In genomic region chr20:63114006-63114692, GRCh38 we compare ENCODE assay signal across 15 cellular contexts.
"Had no signal": no experiment of that assay in that cellular context is flagged by ENCODE, and none has a peak within 500 bp of the region (broad histone marks: within the 10 kb centered on the region; RNA-seq: fewer than 3 reads in every experiment).

No MANE protein-coding gene starts in this region.

- DNase-seq: activated CD4-positive, alpha-beta T cell treated with anti-CD3 and anti-CD28 coated beads, Interleukin-2, amount 50 U/mL, for 1 hour; activated CD8-positive, alpha-beta memory T cell treated with anti-CD3 and anti-CD28 coated beads for 24 hours; activated naive CD4-positive, alpha-beta T cell treated with anti-CD3 and anti-CD28 coated beads for 36 hours; adrenal gland; caudate nucleus; colonic mucosa; mesendoderm; occipital lobe; T-helper 9 cell had no signal

- H3K4me3 ChIP-seq: adrenal gland, colonic mucosa, hepatocyte, prostate gland, right lobe of liver, smooth muscle cell had no signal

- H3K27ac ChIP-seq: adrenal gland, colonic mucosa, hepatocyte, prostate gland, right lobe of liver had no signal

- H3K9me3 ChIP-seq: adrenal gland, colonic mucosa, prostate gland had no signal

- ATAC-seq: esophagus mucosa, right lobe of liver had no signal

- H3K4me1 ChIP-seq: adrenal gland, colonic mucosa, prostate gland, right lobe of liver had no signal

- FAIRE-seq: keratinocyte had no signal

- H3K36me3 ChIP-seq: adrenal gland, colonic mucosa, prostate gland, right lobe of liver had no signal
